ENCODE assay signal across 15 cellular contexts in genomic region chr10:42996588-42996987, GRCh38.
DNase-seq lines count a peak whose midpoint lies in the region; ATAC-seq, FAIRE-seq and TF ChIP-seq lines count a peak whose summit lies in the region.
"Had no signal": no experiment of that assay in that cellular context is flagged by ENCODE, and none has a peak within 500 bp of the region (broad histone marks: within the 10 kb centered on the region; RNA-seq: fewer than 3 reads in every experiment).

No MANE protein-coding gene starts in this region.

- peak; percentile 15 for ATAC-seq in activated CD8-positive, alpha-beta memory T cell treated with anti-CD3 and anti-CD28 coated beads, Interleukin-2, amount 10 ng/mL, durations not matched to agents 7 days and 5 days
- ATAC-seq in upper lobe of right lung = no peak
- ATAC-seq: HCT116 had no signal

- peaks cover 5% of the 10 kb centered on the region for H3K27me3 Mint-ChIP-seq in activated CD8-positive, alpha-beta memory T cell treated with anti-CD3 and anti-CD28 coated beads, Interleukin-2, amount 10 ng/mL, durations not matched to agents 7 days and 5 days

- no peak for TF ChIP-seq CTCF in esophagus muscularis mucosa (IDR thresholded peaks at IDR 0.05)
- TF ChIP-seq CTCF in upper lobe of right lung (IDR thresholded peaks at IDR 0.05) = no peak

- intact Hi-C loops in esophagus muscularis mucosa (cut with DNase I) = no loop called here
- intact Hi-C loops in upper lobe of right lung (cut with DNase I) = no loop called here

- H3K36me3 ChIP-seq in esophagus muscularis mucosa (no peaks in the 10 kb centered on the region), upper lobe of right lung (no peaks in the 10 kb centered on the region)
- H3K36me3 ChIP-seq: BLaER1 treated with 17β-estradiol and CSF1 and Interleukin-3, amounts not matched to agents 10 nM and 100 nM had no signal

- 73% methylated on average over 4 of the region's 5 CpGs for WGBS in esophagus muscularis mucosa

- H3K4me3 ChIP-seq in esophagus muscularis mucosa (no peak overlapping the region), upper lobe of right lung (no peak overlapping the region)
- H3K4me3 ChIP-seq: BLaER1 treated with 17β-estradiol and CSF1 and Interleukin-3, amounts not matched to agents 10 nM and 100 nM had no signal

- H3K4me1 ChIP-seq in esophagus muscularis mucosa = no peaks in the 10 kb centered on the region
- H3K4me1 ChIP-seq in upper lobe of right lung = no peaks in the 10 kb centered on the region

- CTCF ChIA-PET in activated CD8-positive, alpha-beta memory T cell treated with anti-CD3 and anti-CD28 coated beads, Interleukin-2, amount 10 ng/mL, durations not matched to agents 7 days and 5 days (lab: Charles Lee) = no interaction called here

- no peak overlapping the region for H3K27ac Mint-ChIP-seq in activated CD8-positive, alpha-beta memory T cell treated with anti-CD3 and anti-CD28 coated beads, Interleukin-2, amount 10 ng/mL, durations not matched to agents 7 days and 5 days
- H3K27ac Mint-ChIP-seq: CD4-positive, alpha-beta memory T cell had no signal

- no peak for TF ChIP-seq EP300 in esophagus muscularis mucosa (IDR thresholded peaks at IDR 0.05)

- H3K27me3 ChIP-seq in esophagus muscularis mucosa (peaks cover 0 to 11% (median 0%) of the 10 kb centered on the region in 4 donors), upper lobe of right lung (no peaks in the 10 kb centered on the region)
- H3K27me3 ChIP-seq: BLaER1 treated with 17β-estradiol and CSF1 and Interleukin-3, amounts not matched to agents 10 nM and 100 nM had no signal

- H3K9me3 ChIP-seq in esophagus muscularis mucosa = no peaks in the 10 kb centered on the region
- no peaks in the 10 kb centered on the region for H3K9me3 ChIP-seq in upper lobe of right lung
- H3K9me3 ChIP-seq: BLaER1 treated with 17β-estradiol and CSF1 and Interleukin-3, amounts not matched to agents 10 nM and 100 nM had no signal

- no peak overlapping the region for H3K27ac ChIP-seq in esophagus muscularis mucosa (replicated peaks in 1 of 4)
- H3K27ac ChIP-seq in upper lobe of right lung = no peak overlapping the region
- H3K27ac ChIP-seq: BLaER1 treated with 17β-estradiol and CSF1 and Interleukin-3, amounts not matched to agents 10 nM and 100 nM; HL-60 had no signal

- no peaks in the 10 kb centered on the region for H3K9me3 Mint-ChIP-seq in activated CD8-positive, alpha-beta memory T cell treated with anti-CD3 and anti-CD28 coated beads, Interleukin-2, amount 10 ng/mL, durations not matched to agents 7 days and 5 days (ENCODE audit: low read depth)
- H3K9me3 Mint-ChIP-seq: CD4-positive, alpha-beta memory T cell had no signal

- no peak overlapping the region for H3K4me3 Mint-ChIP-seq in activated CD8-positive, alpha-beta memory T cell treated with anti-CD3 and anti-CD28 coated beads, Interleukin-2, amount 10 ng/mL, durations not matched to agents 7 days and 5 days
- H3K4me3 Mint-ChIP-seq: CD4-positive, alpha-beta memory T cell had no signal

- H3K4me1 Mint-ChIP-seq in activated CD8-positive, alpha-beta memory T cell treated with anti-CD3 and anti-CD28 coated beads, Interleukin-2, amount 10 ng/mL, durations not matched to agents 7 days and 5 days = no peaks in the 10 kb centered on the region
- H3K4me1 Mint-ChIP-seq: CD4-positive, alpha-beta memory T cell had no signal

- H3K36me3 Mint-ChIP-seq in activated CD8-positive, alpha-beta memory T cell treated with anti-CD3 and anti-CD28 coated beads, Interleukin-2, amount 10 ng/mL, durations not matched to agents 7 days and 5 days = no peaks in the 10 kb centered on the region
- H3K36me3 Mint-ChIP-seq: CD4-positive, alpha-beta memory T cell had no signal

- FAIRE-seq in GM12892 (lab: Jason Lieb, UNC) = no peak
- FAIRE-seq: GM18507 had no signal

- DNase-seq in activated CD8-positive, alpha-beta memory T cell treated with anti-CD3 and anti-CD28 coated beads, Interleukin-2, amount 10 ng/mL, durations not matched to agents 7 days and 5 days = no peak
- no peak for DNase-seq in activated CD8-positive, alpha-beta memory T cell treated with anti-CD3 and anti-CD28 coated beads, Interleukin-2, amount 50 U/mL, for 48 hours
- peak; percentile 6 for DNase-seq in GM12892 (ENCODE audit: insufficient read length)
- DNase-seq in esophagus muscularis mucosa (ENCODE audit: extremely low spot score) = peak; percentile 87
- peak; percentile 54 for DNase-seq in upper lobe of right lung
- DNase-seq in Kasumi-1 (lab: John Stamatoyannopoulos, UW) = no peak
- DNase-seq in CD1c-positive myeloid dendritic cell (ENCODE audit: extremely low spot score) = no peak
- DNase-seq: ACHN; CD4-positive, alpha-beta memory T cell; DND-41; GDM1 had no signal

- no peak for TF ChIP-seq POLR2A in GM12892 (IDR thresholded peaks at IDR 0.05; ENCODE audit: low read depth, low read length)
- TF ChIP-seq POLR2A in esophagus muscularis mucosa (IDR thresholded peaks at IDR 0.05; ENCODE audit: low read depth) = no peak

Comparison
In these comparisons a context has a peak if more than half of its experiments do, and no peak if none do; other contexts are left out.
1. DNase-seq: peak in GM12892 (single experiment), esophagus muscularis mucosa (single experiment) and upper lobe of right lung (single experiment); none in activated CD8-positive, alpha-beta memory T cell treated with anti-CD3 and anti-CD28 coated beads, Interleukin-2, amount 10 ng/mL, durations not matched to agents 7 days and 5 days (single experiment), activated CD8-positive, alpha-beta memory T cell treated with anti-CD3 and anti-CD28 coated beads, Interleukin-2, amount 50 U/mL, for 48 hours (single experiment), Kasumi-1 (0 of 2) and CD1c-positive myeloid dendritic cell (single experiment).